In the genomic region with DNA sequence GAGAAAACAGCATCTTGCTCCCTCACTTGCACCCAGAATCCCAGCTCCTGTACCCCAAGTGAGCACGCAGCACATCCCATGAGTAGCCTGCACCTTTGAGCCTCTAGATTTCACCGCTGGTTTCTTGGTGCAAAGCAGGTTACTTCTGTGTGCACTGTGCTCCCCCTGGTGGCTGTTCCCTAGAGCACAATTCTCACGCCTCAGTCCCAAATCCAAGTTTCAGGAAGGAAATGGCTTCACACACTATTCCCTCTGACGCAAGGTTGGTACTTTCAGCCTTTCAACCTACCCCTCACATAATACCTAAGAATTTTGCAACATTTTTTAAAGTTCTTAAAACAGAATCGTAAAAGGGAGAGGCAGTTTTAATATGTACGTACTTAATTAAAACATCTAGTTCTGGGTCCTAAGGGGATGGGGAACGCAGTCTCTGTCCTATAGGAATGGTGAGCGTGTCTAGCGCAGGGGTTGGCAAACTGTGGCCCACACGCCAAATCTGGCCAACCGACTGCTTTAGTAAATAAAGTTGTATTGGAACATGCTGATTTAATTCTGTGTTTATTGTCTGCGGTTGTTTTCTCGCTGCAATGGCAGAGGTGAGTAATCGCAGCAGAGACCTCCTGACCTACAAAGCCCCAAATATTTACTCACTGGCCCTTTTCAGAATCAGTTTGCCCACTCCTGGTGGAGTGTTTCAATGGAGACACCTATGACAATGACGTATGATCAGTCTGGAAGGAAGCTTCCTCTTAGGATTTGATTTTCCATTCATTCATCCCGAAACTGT, we compare ENCODE assay signal across 9 cellular contexts. TPM values are rescaled to one million over a fixed set of nuclear protein-coding genes. Genes with fewer than 3 reads are reported as not detected.
DNase-seq lines count a peak whose midpoint lies in the region; ATAC-seq and TF ChIP-seq lines count a peak whose summit lies in the region.
"Had no signal": no experiment of that assay in that cellular context is flagged by ENCODE, and none has a peak within 500 bp of the region (broad histone marks: within the 10 kb centered on the region; RNA-seq: fewer than 3 reads in every experiment).

No MANE protein-coding gene starts in this region.

- no peaks in the 10 kb centered on the region for H3K36me3 ChIP-seq in SU-DHL-6 (ENCODE audit: low read length)

- no peak overlapping the region for H3K4me3 Mint-ChIP-seq in activated CD4-positive, alpha-beta T cell treated with anti-CD3 and anti-CD28 coated beads, Interleukin-2, amount 10 ng/mL, durations not matched to agents 24 days and 14 days
- H3K4me3 Mint-ChIP-seq: activated naive CD8-positive, alpha-beta T cell treated with anti-CD3 and anti-CD28 coated beads, Interleukin-2, amount 10 ng/mL, durations not matched to agents 7 days and 5 days had no signal

- no peak overlapping the region for H3K4me3 ChIP-seq in SU-DHL-6 (ENCODE audit: insufficient read depth, low read length, poor library complexity, severe bottlenecking)

- H2AFZ ChIP-seq in SU-DHL-6 (ENCODE audit: low read depth, low read length, severe bottlenecking): no peak overlapping the region

- intact Hi-C loops in activated CD4-positive, alpha-beta T cell treated with anti-CD3 and anti-CD28 coated beads, Interleukin-2, amount 10 ng/mL, durations not matched to agents 24 days and 14 days (cut with micrococcal nuclease): no loop called here

- no peaks in the 10 kb centered on the region for H3K79me2 ChIP-seq in SU-DHL-6 (ENCODE audit: insufficient read depth, low read length)

- H3K9ac ChIP-seq in SU-DHL-6 (ENCODE audit: low read length): no peak overlapping the region

- no peaks in the 10 kb centered on the region for H3K9me2 ChIP-seq in SU-DHL-6 (replicated peaks; ENCODE audit: insufficient read depth, low read length)

- no peaks in the 10 kb centered on the region for H3F3A ChIP-seq in SU-DHL-6 (ENCODE audit: insufficient read depth)

- H3K4me1 Mint-ChIP-seq in activated CD4-positive, alpha-beta T cell treated with anti-CD3 and anti-CD28 coated beads, Interleukin-2, amount 10 ng/mL, durations not matched to agents 24 days and 14 days: no peaks in the 10 kb centered on the region

- no peaks in the 10 kb centered on the region for H3K9me3 ChIP-seq in SU-DHL-6 (ENCODE audit: insufficient read depth, low read length)

- peak; percentile 70 for DNase-seq in activated CD4-positive, alpha-beta T cell treated with anti-CD3 and anti-CD28 coated beads, Interleukin-2, amount 10 ng/mL, durations not matched to agents 24 days and 14 days
- no peak for DNase-seq in activated CD4-positive, alpha-beta T cell treated with anti-CD3 and anti-CD28 coated beads, Interleukin-2, amount 50 U/mL, for 1 hour
- DNase-seq in M059J (ENCODE audit: low read depth) (peak; percentile 57), glomerular visceral epithelial cell (ENCODE audit: extremely low spot score) (peak; percentile 52), retina (peak; percentile 64), activated gamma-delta T cell treated with Interleukin-2 at 50 U/mL for 16 hours (no peak)
- DNase-seq: activated naive CD8-positive, alpha-beta T cell treated with anti-CD3 and anti-CD28 coated beads, Interleukin-2, amount 10 ng/mL, durations not matched to agents 7 days and 5 days had no signal

- H3K27ac ChIP-seq in SU-DHL-6 (ENCODE audit: low read depth, low read length): no peak overlapping the region

- ATAC-seq in HG02571 (IDR thresholded peaks at IDR 0.05; ENCODE audit: unreplicated experiment): no peak

- no peaks in the 10 kb centered on the region for H3K9me3 Mint-ChIP-seq in activated CD4-positive, alpha-beta T cell treated with anti-CD3 and anti-CD28 coated beads, Interleukin-2, amount 10 ng/mL, durations not matched to agents 24 days and 14 days
- H3K9me3 Mint-ChIP-seq: activated naive CD8-positive, alpha-beta T cell treated with anti-CD3 and anti-CD28 coated beads, Interleukin-2, amount 10 ng/mL, durations not matched to agents 7 days and 5 days had no signal

- H3K36me3 Mint-ChIP-seq in activated CD4-positive, alpha-beta T cell treated with anti-CD3 and anti-CD28 coated beads, Interleukin-2, amount 10 ng/mL, durations not matched to agents 24 days and 14 days (ENCODE audit: low read depth): no peaks in the 10 kb centered on the region
- H3K36me3 Mint-ChIP-seq: activated naive CD8-positive, alpha-beta T cell treated with anti-CD3 and anti-CD28 coated beads, Interleukin-2, amount 10 ng/mL, durations not matched to agents 7 days and 5 days had no signal

- no peaks in the 10 kb centered on the region for H3K27me3 Mint-ChIP-seq in activated CD4-positive, alpha-beta T cell treated with anti-CD3 and anti-CD28 coated beads, Interleukin-2, amount 10 ng/mL, durations not matched to agents 24 days and 14 days

- peak; percentile 77 for TF ChIP-seq CTCF in SU-DHL-6 (IDR thresholded peaks at IDR 0.05; ENCODE audit: insufficient read depth, low read length, poor library complexity, severe bottlenecking)

- H3K4me2 ChIP-seq in SU-DHL-6 (ENCODE audit: low read depth, low read length, poor library complexity, severe bottlenecking): no peak overlapping the region

- no peaks in the 10 kb centered on the region for H4K20me1 ChIP-seq in SU-DHL-6 (ENCODE audit: low read depth, low read length)

- no peak overlapping the region for H3K27ac Mint-ChIP-seq in activated CD4-positive, alpha-beta T cell treated with anti-CD3 and anti-CD28 coated beads, Interleukin-2, amount 10 ng/mL, durations not matched to agents 24 days and 14 days
- H3K27ac Mint-ChIP-seq: activated naive CD8-positive, alpha-beta T cell treated with anti-CD3 and anti-CD28 coated beads, Interleukin-2, amount 10 ng/mL, durations not matched to agents 7 days and 5 days had no signal

- H3K27me3 ChIP-seq in SU-DHL-6 (ENCODE audit: low read length): no peaks in the 10 kb centered on the region

RNA-seq across cellular contexts. Expression of a gene that starts 27.5 kb away (rescaled TPM):
- total RNA-seq in activated CD4-positive, alpha-beta T cell treated with anti-CD3 and anti-CD28 coated beads, Interleukin-2, amount 10 ng/mL, durations not matched to agents 24 days and 14 days: 112 and 116 TPM in 2 replicates
- 99.2 and 123 TPM in 2 replicates for total RNA-seq in M059J (2014; rRNA removed; shearing (Covaris generic))

RNA-seq across cellular contexts. Expression of a gene that starts 32.4 kb away (rescaled TPM):
- total RNA-seq in activated CD4-positive, alpha-beta T cell treated with anti-CD3 and anti-CD28 coated beads, Interleukin-2, amount 10 ng/mL, durations not matched to agents 24 days and 14 days: 101 and 109 TPM in 2 replicates
- total RNA-seq in M059J (2014; rRNA removed; shearing (Covaris generic)): 21.1 and 23.8 TPM in 2 replicates

Comparison
In these comparisons a context has a peak if more than half of its experiments do, and no peak if none do; other contexts are left out.
1. DNase-seq: peak in activated CD4-positive, alpha-beta T cell treated with anti-CD3 and anti-CD28 coated beads, Interleukin-2, amount 10 ng/mL, durations not matched to agents 24 days and 14 days (single experiment), M059J (single experiment), glomerular visceral epithelial cell (single experiment) and retina (single experiment); none in activated CD4-positive, alpha-beta T cell treated with anti-CD3 and anti-CD28 coated beads, Interleukin-2, amount 50 U/mL, for 1 hour (single experiment) and activated gamma-delta T cell treated with Interleukin-2 at 50 U/mL for 16 hours (single experiment).